ENCODE assay signal across 17 cellular contexts in genomic region chr10:8047452-8048280, GRCh38. TPM values are rescaled to one million over a fixed set of nuclear protein-coding genes. Genes with fewer than 3 reads are reported as not detected.
DNase-seq lines count a peak whose midpoint lies in the region; ATAC-seq, FAIRE-seq and TF ChIP-seq lines count a peak whose summit lies in the region.
"Had no signal": no experiment of that assay in that cellular context is flagged by ENCODE, and none has a peak within 500 bp of the region (broad histone marks: within the 10 kb centered on the region; RNA-seq: fewer than 3 reads in every experiment).

No MANE protein-coding gene starts in this region.

- intact Hi-C loops in kidney (cut with DNase I) = no loop called here
- intact Hi-C loops in thyroid gland (cut with DNase I) = no loop called here

- peaks cover 80% of the 10 kb centered on the region for H3K27me3 Mint-ChIP-seq in activated T-cell treated with anti-CD3 and anti-CD28 coated beads, Interleukin-2, amount 50 U/mL, for 24 hours
- peaks cover 66% of the 10 kb centered on the region for H3K27me3 Mint-ChIP-seq in activated T-cell treated with anti-CD3 and anti-CD28 coated beads, Interleukin-2, amount 50 U/mL, for 72 hours (ENCODE audit: low read depth)

- peak overlapping the region; percentile 64 to 73 for H3K9ac ChIP-seq in kidney (ENCODE audit: low read length in 2 of 2)

- no peaks in the 10 kb centered on the region for H3K9me3 Mint-ChIP-seq in activated T-cell treated with anti-CD3 and anti-CD28 coated beads, Interleukin-2, amount 50 U/mL, for 24 hours
- no peaks in the 10 kb centered on the region for H3K9me3 Mint-ChIP-seq in activated T-cell treated with anti-CD3 and anti-CD28 coated beads, Interleukin-2, amount 50 U/mL, for 72 hours

- H3K36me3 Mint-ChIP-seq in activated T-cell treated with anti-CD3 and anti-CD28 coated beads, Interleukin-2, amount 50 U/mL, for 24 hours (ENCODE audit: low read depth) = no peaks in the 10 kb centered on the region
- peaks cover 0 to 7% of the 10 kb centered on the region in 2 donors for H3K36me3 Mint-ChIP-seq in activated T-cell treated with anti-CD3 and anti-CD28 coated beads, Interleukin-2, amount 50 U/mL, for 72 hours (ENCODE audit: insufficient read depth in 2 of 2)

- peaks cover 73% of the 10 kb centered on the region for H3K4me1 Mint-ChIP-seq in activated T-cell treated with anti-CD3 and anti-CD28 coated beads, Interleukin-2, amount 50 U/mL, for 24 hours (ENCODE audit: low read depth)
- H3K4me1 Mint-ChIP-seq in activated T-cell treated with anti-CD3 and anti-CD28 coated beads, Interleukin-2, amount 50 U/mL, for 72 hours (ENCODE audit: low read depth) = peaks cover 74% of the 10 kb centered on the region

- peaks cover 0 to 19% of the 10 kb centered on the region in 2 donors for H3K4me1 ChIP-seq in kidney (ENCODE audit: control insufficient read depth in 1 of 2, insufficient read depth in 1 of 2, low read depth in 1 of 2, low read length in 2 of 2)
- H3K4me1 ChIP-seq in thyroid gland = peaks cover 29 to 70% of the 10 kb centered on the region in 2 donors

- H3K4me3 Mint-ChIP-seq in activated T-cell treated with anti-CD3 and anti-CD28 coated beads, Interleukin-2, amount 50 U/mL, for 24 hours = peak overlapping the region; percentile 4
- peak overlapping the region; percentile 76 to 90 for H3K4me3 Mint-ChIP-seq in activated T-cell treated with anti-CD3 and anti-CD28 coated beads, Interleukin-2, amount 50 U/mL, for 72 hours

- FAIRE-seq in kidney (lab: Jason Lieb, UNC) = no peak
- FAIRE-seq: endometrium, TTC549 had no signal

- peaks cover 88% of the 10 kb centered on the region for H3K27me3 ChIP-seq in thyroid gland

- no peak for TF ChIP-seq POLR2A in thyroid gland (IDR thresholded peaks at IDR 0.05)

- H3K36me3 ChIP-seq in kidney (ENCODE audit: control insufficient read depth in 1 of 2, insufficient read depth in 2 of 2, low read length in 2 of 2) (no peaks in the 10 kb centered on the region), thyroid gland (no peaks in the 10 kb centered on the region)
- H3K36me3 ChIP-seq: left lung, upper lobe of left lung had no signal

- no peak overlapping the region for H3K27ac Mint-ChIP-seq in activated T-cell treated with anti-CD3 and anti-CD28 coated beads, Interleukin-2, amount 50 U/mL, for 24 hours
- H3K27ac Mint-ChIP-seq in activated T-cell treated with anti-CD3 and anti-CD28 coated beads, Interleukin-2, amount 50 U/mL, for 72 hours = no peak overlapping the region

- WGBS in thyroid gland, 2 donors = 5 to 9% methylated on average over 25 to 30 of the region's 30 CpGs

- no peaks in the 10 kb centered on the region for H3K9me3 ChIP-seq in kidney (ENCODE audit: control insufficient read depth in 1 of 2, low read length in 2 of 2)
- no peaks in the 10 kb centered on the region for H3K9me3 ChIP-seq in thyroid gland
- H3K9me3 ChIP-seq: body of pancreas, left lung, upper lobe of left lung had no signal

- H3K4me3 ChIP-seq in kidney (ENCODE audit: low read length in 2 of 2) (peak overlapping the region; percentile 54 to 59), thyroid gland (replicated peaks in 1 of 3) (no peak overlapping the region)
- H3K4me3 ChIP-seq: body of pancreas, left lung, upper lobe of left lung had no signal

- H3K27ac ChIP-seq in kidney (ENCODE audit: low read depth in 2 of 2, low read length in 2 of 2) = peak overlapping the region; percentile 76 to 78
- no peak overlapping the region for H3K27ac ChIP-seq in thyroid gland
- H3K27ac ChIP-seq: body of pancreas, left lung, upper lobe of left lung had no signal

- ATAC-seq in activated T-cell treated with anti-CD3 and anti-CD28 coated beads, Interleukin-2, amount 50 U/mL, for 72 hours (replicated peaks in 1 of 2) = peak; percentile 2 to 4
- ATAC-seq in stimulated activated naive CD8-positive, alpha-beta T cell treated with anti-CD3 and anti-CD28 coated beads, Interleukin-15, Interleukin-2, amounts not matched to agents 100 U/mL and 50 U/mL, for 24 hours = peak; percentile 1
- ATAC-seq in HG03354 (IDR thresholded peaks at IDR 0.05; ENCODE audit: poor library complexity, severe bottlenecking, unreplicated experiment) = no peak
- ATAC-seq: body of pancreas, left lung had no signal

- peak; percentile 44 for DNase-seq in activated T-cell treated with anti-CD3 and anti-CD28 coated beads, Interleukin-2, amount 50 U/mL, for 24 hours
- DNase-seq in activated T-cell treated with anti-CD3 and anti-CD28 coated beads for 4 hours (no peak), kidney (no peak), thyroid gland (no peak), NCI-H748 treated with DMSO at 0.1 percent for 48 hours (lab: John Stamatoyannopoulos, UW) (no peak)
- peak in 1 of 2 donors; percentile 23 for DNase-seq in activated T-cell treated with anti-CD3 and anti-CD28 coated beads, Interleukin-2, amount 50 U/mL, for 72 hours
- DNase-seq in stimulated activated naive CD8-positive, alpha-beta T cell treated with anti-CD3 and anti-CD28 coated beads, Interleukin-15, Interleukin-2, amounts not matched to agents 100 U/mL and 50 U/mL, for 24 hours = no peak
- DNase-seq: activated CD8-positive, alpha-beta memory T cell treated with anti-CD3 and anti-CD28 coated beads, Interleukin-2, amount 50 U/mL, for 48 hours; body of pancreas; DMS 273 treated with DMSO at 0.1 percent for 48 hours; left lung; NCI-H1694 treated with DMSO at 0.1 percent for 48 hours; Right ventricle myocardium superior had no signal

- TF ChIP-seq CTCF in kidney (IDR thresholded peaks at IDR 0.05; ENCODE audit: borderline replicate concordance, extremely low read depth, insufficient read depth) = no peak
- TF ChIP-seq CTCF in thyroid gland (IDR thresholded peaks at IDR 0.05) = no peak

RNA-seq across cellular contexts. Expression of gene GATA3, which starts 6.8 kb away (rescaled TPM):
- total RNA-seq in activated T-cell treated with anti-CD3 and anti-CD28 coated beads, Interleukin-2, amount 50 U/mL, for 72 hours = 10 to 100 TPM; 40.4 to 50.2 TPM
- 23.5 TPM for total RNA-seq in kidney
- polyA plus RNA-seq in kidney (ENCODE audit: insufficient read depth, low read depth, low replicate concordance) = 45.9 TPM
- 1 to 10 TPM; 1.1 to 3.8 (median 1.9) TPM for total RNA-seq in thyroid gland

Comparison
In these comparisons a context has a peak if more than half of its experiments do, and no peak if none do; other contexts are left out.
1. H3K27ac ChIP-seq: peak in kidney (2 of 2); none in thyroid gland (0 of 3).
2. H3K4me3 ChIP-seq: peak in kidney (2 of 2); none in thyroid gland (0 of 3).